8 cellular contexts compared by ENCODE assay signal in the genomic region with DNA sequence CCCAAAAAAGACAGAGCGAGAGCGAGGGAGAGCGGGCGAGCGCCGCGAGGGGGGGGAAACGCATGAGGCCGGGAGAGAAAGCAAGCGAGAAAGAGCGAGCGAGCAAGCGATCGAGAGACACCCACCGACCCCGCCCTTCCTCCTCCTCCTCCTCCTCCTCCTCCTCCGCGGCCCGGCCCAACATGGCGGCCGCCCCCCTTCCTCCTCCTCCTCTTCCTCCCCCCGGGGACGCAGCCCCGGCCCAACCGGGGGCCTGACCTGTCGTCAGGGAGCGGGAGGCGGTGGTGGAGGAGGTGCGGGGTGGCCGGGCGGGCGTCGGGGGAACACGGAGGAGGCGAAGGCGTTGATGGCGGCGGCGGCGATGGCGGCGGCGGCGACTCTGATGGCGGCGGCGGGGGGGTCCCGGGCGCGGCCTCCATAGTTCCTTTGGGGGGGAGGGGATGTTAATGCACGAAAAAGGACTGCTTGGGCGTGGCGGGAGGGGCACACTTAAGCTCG. TPM values are rescaled to one million over a fixed set of nuclear protein-coding genes. Genes with fewer than 3 reads are reported as not detected.
A peak's percentile ranks its signal among the peaks of the same experiment; 100 is the strongest.
DNase-seq lines count a peak whose midpoint lies in the region; ATAC-seq and TF ChIP-seq lines count a peak whose summit lies in the region.

No MANE protein-coding gene starts in this region.

- peak overlapping the region; percentile 100 for H3K27ac ChIP-seq in cingulate gyrus (ENCODE audit: low read depth, low read length)

- no peak for TF ChIP-seq CTCF in GM06990 (IDR thresholded peaks at IDR 0.05; ENCODE audit: insufficient read depth, low read length, poor library complexity, severe bottlenecking)

- peak overlapping the region; percentile 81 for H3K4me3 ChIP-seq in GM06990 (replicated peaks; ENCODE audit: low read depth, low read length)

- no peaks in the 10 kb centered on the region for H3K27me3 ChIP-seq in GM06990 (replicated peaks; ENCODE audit: control insufficient read depth, insufficient read depth, low read length)

- peak; percentile 24 for ATAC-seq in HG03025 (IDR thresholded peaks at IDR 0.05; ENCODE audit: low FRiP score, unreplicated experiment)
- ATAC-seq in GM19452 (IDR thresholded peaks at IDR 0.05; ENCODE audit: unreplicated experiment) = no peak

- no peaks in the 10 kb centered on the region; the same call in 1 of the 2 replicates for H3K36me3 ChIP-seq in GM06990 (ENCODE audit: control insufficient read depth, insufficient read depth, low read length)

- DNase-seq in GM06990 (ENCODE audit: extremely low read depth, insufficient read length) (peak; percentile 88), NCI-H460 (ENCODE audit: extremely low read depth, low read depth) (peak; percentile 79), left kidney (ENCODE audit: low read depth, low spot score) (peak; percentile 94)
- DNase-seq in activated CD4-positive, alpha-beta T cell treated with anti-CD3 and anti-CD28 coated beads for 48 hours = peak; percentile 90
- DNase-seq in stimulated activated CD4-positive, alpha-beta T cell treated with anti-CD3 and anti-CD28 coated beads, Interleukin-1b, Interleukin-23, amount 100 ng/mL, for 48 hours = peak; percentile 88

RNA-seq across cellular contexts. Expression of a gene that starts 1.4 kb away (rescaled TPM):
- 9.4 and 9.6 TPM in 2 replicates for total RNA-seq in NCI-H460 (2014; rRNA removed; shearing (Covaris generic))
- 8.0 and 10.9 TPM in 2 replicates for polyA plus RNA-seq in NCI-H460 (2014; cell fraction: nucleus; rRNA removed)

RNA-seq across cellular contexts. Expression of a gene that starts 18.4 kb away (rescaled TPM):
- 66.4 and 71.3 TPM in 2 replicates for total RNA-seq in NCI-H460 (2014; rRNA removed; shearing (Covaris generic))
- 122 and 125 TPM in 2 replicates for polyA plus RNA-seq in NCI-H460 (2014; cell fraction: nucleus; rRNA removed)
